14 cellular contexts compared by ENCODE assay signal in genomic region chr1:19514391-19514831, GRCh38. TPM values are rescaled to one million over a fixed set of nuclear protein-coding genes. Genes with fewer than 3 reads are reported as not detected.
DNase-seq lines count a peak whose midpoint lies in the region; ATAC-seq, FAIRE-seq and TF ChIP-seq lines count a peak whose summit lies in the region.
"Had no signal": no experiment of that assay in that cellular context is flagged by ENCODE, and none has a peak within 500 bp of the region (broad histone marks: within the 10 kb centered on the region; RNA-seq: fewer than 3 reads in every experiment).

No MANE protein-coding gene starts in this region.

- H3K18ac ChIP-seq in IMR-90 (ENCODE audit: low read depth, low read length), result peak overlapping the region; percentile 16; the same call in 1 of the 2 replicates

- peak; percentile 77 for DNase-seq in IMR-90
- no peak for DNase-seq in left lung
- DNase-seq in smooth muscle cell of the brain vasculature (ENCODE audit: low read depth, low spot score), result peak; percentile 90
- no peak for DNase-seq in AML-193 (lab: John Stamatoyannopoulos, UW)
- DNase-seq in HTR-8/SVneo (ENCODE audit: insufficient read length, low spot score), result no peak
- DNase-seq: activated T-cell treated with anti-CD3 and anti-CD28 coated beads, Interleukin-2, amount 50 U/mL, for 72 hours; DMS153; dorsolateral prefrontal cortex; stimulated activated CD4-positive, alpha-beta T cell treated with anti-CD3 and anti-CD28 coated beads, Interleukin-2, amount 100 ng/mL, for 48 hours had no signal

- no peaks in the 10 kb centered on the region for H3K36me3 ChIP-seq in IMR-90 (ENCODE audit: control insufficient read depth, insufficient read depth, low read length)
- no peaks in the 10 kb centered on the region for H3K36me3 ChIP-seq in esophagus (ENCODE audit: control insufficient read depth in 2 of 2, insufficient read depth in 2 of 2, low read length in 1 of 2)
- H3K36me3 ChIP-seq in left lung, result no peaks in the 10 kb centered on the region

- H2AFZ ChIP-seq in IMR-90 (replicated peaks; ENCODE audit: low read length, poor library complexity), result peak overlapping the region; percentile 1

- no peaks in the 10 kb centered on the region for H4K20me1 ChIP-seq in IMR-90 (ENCODE audit: insufficient read depth, low read length)

- no peak overlapping the region for H2AK9ac ChIP-seq in IMR-90 (replicated peaks; ENCODE audit: low read depth, low read length, poor library complexity)

- no peak for TF ChIP-seq CTCF in IMR-90 (conservative IDR thresholded peaks at IDR 0.05; ENCODE audit: low read depth, low read length)
- TF ChIP-seq CTCF in left lung (IDR thresholded peaks at IDR 0.05), result no peak

- intact Hi-C loops in IMR-90 (cut with micrococcal nuclease) (loop anchor here (5.0 kb wide), 1 partner anchor 43 kb away; no protein-coding TSS in a partner anchor), left lung (cut with DNase I) (no loop called here)

- ATAC-seq in IMR-90 (ENCODE audit: low read depth) (peak; percentile 88), left lung (peak; percentile 66), GM21381 (IDR thresholded peaks at IDR 0.05; ENCODE audit: unreplicated experiment) (no peak), HG03457 (IDR thresholded peaks at IDR 0.05; ENCODE audit: unreplicated experiment) (no peak)
- ATAC-seq: activated T-cell treated with anti-CD3 and anti-CD28 coated beads, Interleukin-2, amount 50 U/mL, for 72 hours; K562 had no signal

- no peak overlapping the region; a peak in 1 of 4 replicates for H4K8ac ChIP-seq in IMR-90 (ENCODE audit: low read depth in 2 of 2, low read length in 2 of 2)

- 28% methylated on average over 4 of the region's 7 CpGs; no CpG with 5 or more reads in 1 of the 2 experiments for WGBS in IMR-90 (ENCODE audit: extremely low coverage in 2 of 2, insufficient read length in 1 of 2), 2 experiments
- 68 to 70% methylated on average over 7 of the region's 7 CpGs for WGBS in esophagus, 2 donors

- no peak overlapping the region for H3K56ac ChIP-seq in IMR-90 (ENCODE audit: extremely low read depth, insufficient read depth, low read length)

- H3K4ac ChIP-seq in IMR-90 (ENCODE audit: low read depth, low read length), result peak overlapping the region; percentile 26; the same call in 1 of the 2 replicates

- H3K27ac ChIP-seq in IMR-90 (ENCODE audit: insufficient read depth, low read length) (peak overlapping the region; percentile 77; the same call in 1 of the 2 replicates), esophagus (ENCODE audit: low read depth in 2 of 2, low read length in 1 of 2) (peak overlapping the region; percentile 41 to 65), left lung (peak overlapping the region in 1 of 2 donors; percentile 39)

- H2BK5ac ChIP-seq in IMR-90 (ENCODE audit: low read depth, low read length, poor library complexity, severe bottlenecking), result no peak overlapping the region

- BruUV-seq in IMR-90 (replicated peaks; lab: Mats Ljungman, UMichigan), result no TSS peak

- H3K14ac ChIP-seq in IMR-90 (replicated peaks; ENCODE audit: low read depth, low read length), result no peak overlapping the region

- H3K27me3 ChIP-seq in IMR-90 (ENCODE audit: control insufficient read depth, insufficient read depth, low read length), result peaks cover 3% of the 10 kb centered on the region; the same call in 1 of the 2 replicates
- no peaks in the 10 kb centered on the region for H3K27me3 ChIP-seq in esophagus (ENCODE audit: control insufficient read depth in 1 of 2, insufficient read depth in 2 of 2, low read length in 2 of 2)
- no peaks in the 10 kb centered on the region for H3K27me3 ChIP-seq in left lung
- H3K27me3 ChIP-seq: dorsolateral prefrontal cortex had no signal

- peaks cover 5% of the 10 kb centered on the region; the same call in 1 of the 2 replicates for H3K4me1 ChIP-seq in IMR-90 (ENCODE audit: control insufficient read depth, insufficient read depth, low read length)
- H3K4me1 ChIP-seq in esophagus (ENCODE audit: control insufficient read depth in 2 of 2, insufficient read depth in 2 of 2, low read length in 1 of 2), result peaks cover 0 to 2% of the 10 kb centered on the region in 2 donors
- H3K4me1 ChIP-seq in left lung, result peaks cover 0 to 20% of the 10 kb centered on the region in 2 donors

- TF ChIP-seq RAD21 in IMR-90 (IDR thresholded peaks at IDR 0.05; ENCODE audit: low read length), result no peak

- H2BK15ac ChIP-seq in IMR-90 (ENCODE audit: low read depth, low read length), result no peak overlapping the region

- H3K9me3 ChIP-seq in IMR-90 (ENCODE audit: control insufficient read depth, insufficient read depth, low read length), result peaks cover 6% of the 10 kb centered on the region
- no peaks in the 10 kb centered on the region for H3K9me3 ChIP-seq in esophagus (ENCODE audit: control insufficient read depth in 2 of 2, insufficient read depth in 1 of 2, low read depth in 1 of 2, low read length in 1 of 2)
- no peaks in the 10 kb centered on the region for H3K9me3 ChIP-seq in left lung

- CTCF ChIA-PET in IMR-90 (lab: Yijun Ruan, JAX), result interaction anchor here (1.3 kb wide), 1 partner anchor 12 kb away, joined by 3 read pairs; no protein-coding TSS in a partner anchor

- H3K79me1 ChIP-seq in IMR-90 (ENCODE audit: low read depth in 1 of 2, low read length in 2 of 2), result no peaks in the 10 kb centered on the region

- in situ Hi-C loops in IMR-90 (cut with MboI; ENCODE audit: low sequenced_read_pairs), result no loop called here

- no peak for FAIRE-seq in HTR-8/SVneo (lab: Jason Lieb, UNC)
- FAIRE-seq: H54, K562 had no signal

- no peak overlapping the region for H3K23ac ChIP-seq in IMR-90 (ENCODE audit: low read depth, low read length)

- H4K5ac ChIP-seq in IMR-90 (ENCODE audit: low read depth, low read length), result no peak overlapping the region; the same call in 1 of the 2 replicates

- H3K4me3 ChIP-seq in IMR-90 (ENCODE audit: insufficient read depth, low read depth, low read length) (no peak overlapping the region), esophagus (ENCODE audit: low read depth in 1 of 2, low read length in 2 of 2) (no peak overlapping the region), left lung (no peak overlapping the region)
- H3K4me3 ChIP-seq: dorsolateral prefrontal cortex, K562 had no signal

- dilution Hi-C loops in IMR-90 (cut with HindIII; ENCODE audit: low sequenced_read_pairs, unreplicated experiment), result no loop called here

- H2BK120ac ChIP-seq in IMR-90 (ENCODE audit: low read depth, low read length), result peak overlapping the region; percentile 26; the same call in 1 of the 2 replicates

- H3K9ac ChIP-seq in IMR-90 (ENCODE audit: low read depth, low read length), result no peak overlapping the region

- POLR2A ChIA-PET in IMR-90 (lab: Charles Lee; ENCODE audit: unreplicated experiment), result interaction anchor here (0.5 to 0.6 kb wide), 3 partner anchors 9 to 45 kb away, joined by 3 to 4 read pairs (median 3); no protein-coding TSS in a partner anchor

- H3K4me2 ChIP-seq in IMR-90 (ENCODE audit: low read depth, low read length), result no peak overlapping the region

- TF ChIP-seq POLR2A in IMR-90 (IDR thresholded peaks at IDR 0.05; ENCODE audit: low read depth, low read length), result no peak

- H2BK20ac ChIP-seq in IMR-90 (ENCODE audit: low read depth, low read length), result peak overlapping the region; percentile 63; the same call in 1 of the 2 replicates

- H4K91ac ChIP-seq in IMR-90 (ENCODE audit: insufficient read depth, low read depth, low read length), result no peak overlapping the region

- no peak overlapping the region for H2AK5ac ChIP-seq in IMR-90 (ENCODE audit: low read depth, low read length)

- H3K9me1 ChIP-seq in IMR-90 (ENCODE audit: insufficient read depth, low read length), result no peaks in the 10 kb centered on the region

TF ChIP-seq in IMR-90, 13 proteins besides CTCF, POLR2A, EP300 and RAD21:
- no peak for TF ChIP-seq MAZ (IDR thresholded peaks at IDR 0.05; ENCODE audit: borderline replicate concordance, low read depth, low read length)
- no peak for TF ChIP-seq BHLHE40 (IDR thresholded peaks at IDR 0.05; ENCODE audit: low read depth, low read length)
- TF ChIP-seq FOS (IDR thresholded peaks at IDR 0.05; ENCODE audit: low read depth, low read length), result no peak
- no peak for TF ChIP-seq RCOR1 (IDR thresholded peaks at IDR 0.05; ENCODE audit: insufficient replicate concordance, low read length)
- no peak for TF ChIP-seq CEBPB (IDR thresholded peaks at IDR 0.05; ENCODE audit: low read depth, low read length)
- no peak for TF ChIP-seq MXI1 (IDR thresholded peaks at IDR 0.05; ENCODE audit: borderline replicate concordance, low read depth, low read length)
- TF ChIP-seq MAFK (IDR thresholded peaks at IDR 0.05; ENCODE audit: low read depth, low read length), result no peak
- TF ChIP-seq, protein P1, sequence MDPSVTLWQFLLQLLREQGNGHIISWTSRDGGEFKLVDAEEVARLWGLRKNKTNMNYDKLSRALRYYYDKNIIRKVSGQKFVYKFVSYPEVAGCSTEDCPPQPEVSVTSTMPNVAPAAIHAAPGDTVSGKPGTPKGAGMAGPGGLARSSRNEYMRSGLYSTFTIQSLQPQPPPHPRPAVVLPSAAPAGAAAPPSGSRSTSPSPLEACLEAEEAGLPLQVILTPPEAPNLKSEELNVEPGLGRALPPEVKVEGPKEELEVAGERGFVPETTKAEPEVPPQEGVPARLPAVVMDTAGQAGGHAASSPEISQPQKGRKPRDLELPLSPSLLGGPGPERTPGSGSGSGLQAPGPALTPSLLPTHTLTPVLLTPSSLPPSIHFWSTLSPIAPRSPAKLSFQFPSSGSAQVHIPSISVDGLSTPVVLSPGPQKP (IDR thresholded peaks at IDR 0.05; ENCODE audit: borderline replicate concordance, low read depth, low read length), result no peak
- no peak for TF ChIP-seq CHD1 (IDR thresholded peaks at IDR 0.05; ENCODE audit: low read depth, low read length)
- TF ChIP-seq USF2 (IDR thresholded peaks at IDR 0.05; ENCODE audit: low read depth, low read length), result no peak

RNA-seq across cellular contexts. Expression of gene CAPZB, which starts 29.1 kb away (rescaled TPM):
- total RNA-seq in IMR-90 (2012; rRNA removed), result 180 and 216 TPM in 2 replicates
- polyA plus RNA-seq in IMR-90 (2012; rRNA removed), result 271 and 304 TPM in 2 replicates
- polyA plus RNA-seq in IMR-90 (2012; cell fraction: cytosol; rRNA removed), result 189 and 234 TPM in 2 replicates
- polyA plus RNA-seq in IMR-90 (2012; cell fraction: nucleus; rRNA removed; ENCODE audit: low replicate concordance), result 74.4 and 139 TPM in 2 replicates
- 100 to 1,000 TPM; 221 to 272 TPM for polyA plus RNA-seq in esophagus
- total RNA-seq in left lung, result 100 to 1,000 TPM; 293 to 327 TPM

Comparison
In these comparisons a context has a peak if more than half of its experiments do, and no peak if none do; other contexts are left out.
1. ATAC-seq: peak in IMR-90 (single experiment) and left lung (single experiment); none in GM21381 (single experiment) and HG03457 (single experiment).
2. DNase-seq: peak in IMR-90 (single experiment) and smooth muscle cell of the brain vasculature (single experiment); none in left lung (0 of 2), AML-193 (0 of 2) and HTR-8/SVneo (single experiment).